7 cellular contexts compared by ENCODE assay signal in the genomic region with DNA sequence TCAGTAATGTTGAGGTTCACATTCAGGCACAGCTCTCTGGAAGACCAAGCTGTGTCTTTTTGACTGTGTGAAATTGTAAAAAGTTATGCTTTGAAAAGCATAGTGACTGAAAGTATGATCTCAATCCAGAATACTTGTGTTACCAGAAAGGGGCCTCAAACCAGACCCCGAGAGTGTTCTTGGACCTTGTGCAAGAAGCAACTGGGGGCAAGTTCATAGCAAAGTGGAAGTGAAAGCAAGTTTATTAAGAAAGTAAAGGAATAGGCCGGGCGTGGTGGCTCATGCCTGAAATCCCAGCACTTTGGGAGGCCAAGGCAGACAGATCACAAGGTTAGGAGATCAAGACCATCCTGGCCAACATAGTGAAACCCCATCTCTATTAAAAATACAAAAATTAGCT. TPM values are rescaled to one million over a fixed set of nuclear protein-coding genes. Genes with fewer than 3 reads are reported as not detected.
A peak's percentile ranks its signal among the peaks of the same experiment; 100 is the strongest.
DNase-seq lines count a peak whose midpoint lies in the region; ATAC-seq and TF ChIP-seq lines count a peak whose summit lies in the region.
"Not testable (repeated sequence)": the region's sequence is repeated elsewhere in the genome, so short reads cannot be mapped to it uniquely, and the experiment has no call there.

No MANE protein-coding gene starts in this region.

- not testable (repeated sequence) for H3K9me3 Mint-ChIP-seq in GM23338; activated naive CD8-positive, alpha-beta T cell treated with anti-CD3 and anti-CD28 coated beads, Interleukin-2, amount 50 U/mL, for 24 hours
- H3K9me3 Mint-ChIP-seq in activated CD4-positive, alpha-beta T cell treated with anti-CD3 and anti-CD28 coated beads, Interleukin-2, amount 10 ng/mL, durations not matched to agents 24 days and 14 days = peaks cover 11% of the 10 kb centered on the region

- not testable (repeated sequence) for H3K9me3 ChIP-seq in OCI-LY1 (ENCODE audit: low read length); esophagus squamous epithelium; muscle layer of colon (ENCODE audit: low read length)

- H3K4me2 ChIP-seq in GM23338 (peak overlapping the region; percentile 73), OCI-LY1 (ENCODE audit: low read length) (peak overlapping the region; percentile 88)

- not testable (repeated sequence) for H3F3A ChIP-seq in GM23338 (replicated peaks; ENCODE audit: low read depth); OCI-LY1 (ENCODE audit: insufficient read depth, low read length)

- 43 to 50% methylated on average over 3 of the region's 3 CpGs for WGBS in esophagus squamous epithelium, 2 donors

- H3K27me3 Mint-ChIP-seq in GM23338 (ENCODE audit: insufficient read depth, low read depth, poor library complexity) = peaks cover 12% of the 10 kb centered on the region
- H3K27me3 Mint-ChIP-seq in activated CD4-positive, alpha-beta T cell treated with anti-CD3 and anti-CD28 coated beads, Interleukin-2, amount 10 ng/mL, durations not matched to agents 24 days and 14 days; activated naive CD8-positive, alpha-beta T cell treated with anti-CD3 and anti-CD28 coated beads, Interleukin-2, amount 50 U/mL, for 24 hours: not testable (repeated sequence)

- TF ChIP-seq POLR2A in esophagus squamous epithelium (IDR thresholded peaks at IDR 0.05) = not testable (repeated sequence)

- not testable (repeated sequence) for H3K27me3 ChIP-seq in GM23338 (ENCODE audit: insufficient read depth); OCI-LY1 (ENCODE audit: insufficient read depth, low read length); esophagus squamous epithelium; muscle layer of colon (ENCODE audit: control insufficient read depth in 1 of 2, insufficient read depth in 2 of 2, low read length in 2 of 2)

- H3K4me1 Mint-ChIP-seq in GM23338 = peaks cover 59% of the 10 kb centered on the region
- peaks cover 65% of the 10 kb centered on the region for H3K4me1 Mint-ChIP-seq in activated CD4-positive, alpha-beta T cell treated with anti-CD3 and anti-CD28 coated beads, Interleukin-2, amount 10 ng/mL, durations not matched to agents 24 days and 14 days
- H3K4me1 Mint-ChIP-seq in activated naive CD8-positive, alpha-beta T cell treated with anti-CD3 and anti-CD28 coated beads, Interleukin-2, amount 50 U/mL, for 24 hours = peaks cover 68% of the 10 kb centered on the region

- H3K9ac ChIP-seq in OCI-LY1 (ENCODE audit: low read length) = peak overlapping the region; percentile 90; the same call in 1 of the 2 replicates
- not testable (repeated sequence) for H3K9ac ChIP-seq in muscle layer of colon (ENCODE audit: low read length)

- H3K36me3 Mint-ChIP-seq in GM23338 (ENCODE audit: low read depth) = peaks cover 40% of the 10 kb centered on the region
- peaks cover 42% of the 10 kb centered on the region for H3K36me3 Mint-ChIP-seq in activated CD4-positive, alpha-beta T cell treated with anti-CD3 and anti-CD28 coated beads, Interleukin-2, amount 10 ng/mL, durations not matched to agents 24 days and 14 days (ENCODE audit: low read depth)
- H3K36me3 Mint-ChIP-seq in activated naive CD8-positive, alpha-beta T cell treated with anti-CD3 and anti-CD28 coated beads, Interleukin-2, amount 50 U/mL, for 24 hours (ENCODE audit: low read depth) = peaks cover 45% of the 10 kb centered on the region

- not testable (repeated sequence) for DNase-seq in GM23338 (ENCODE audit: low spot score); activated naive CD8-positive, alpha-beta T cell treated with anti-CD3 and anti-CD28 coated beads, Interleukin-2, amount 50 U/mL, for 24 hours; esophagus squamous epithelium (lab: John Stamatoyannopoulos, UW)
- peak; percentile 72 for DNase-seq in activated CD4-positive, alpha-beta T cell treated with anti-CD3 and anti-CD28 coated beads, Interleukin-2, amount 10 ng/mL, durations not matched to agents 24 days and 14 days
- peak; percentile 52 for DNase-seq in stimulated activated CD8-positive, alpha-beta memory T cell treated with anti-CD3 and anti-CD28 coated beads, Interleukin-4, amount 100 ng/mL, for 48 hours

- H3K36me3 ChIP-seq in GM23338 (ENCODE audit: insufficient read depth); esophagus squamous epithelium: not testable (repeated sequence)
- H3K36me3 ChIP-seq in OCI-LY1 (ENCODE audit: insufficient read depth, low read length) = peaks cover 41% of the 10 kb centered on the region
- H3K36me3 ChIP-seq in muscle layer of colon (ENCODE audit: insufficient read depth, low read length) = peaks cover 21% of the 10 kb centered on the region

- not testable (repeated sequence) for H3K9me2 ChIP-seq in GM23338 (ENCODE audit: insufficient read depth); OCI-LY1 (ENCODE audit: low read depth, low read length)

- intact Hi-C loops in activated CD4-positive, alpha-beta T cell treated with anti-CD3 and anti-CD28 coated beads, Interleukin-2, amount 10 ng/mL, durations not matched to agents 24 days and 14 days (cut with micrococcal nuclease) = loop anchor here (2.0 kb wide), 1 partner anchor 22 kb away; no protein-coding TSS in a partner anchor
- intact Hi-C loops in esophagus squamous epithelium (cut with DNase I) = not testable (repeated sequence)

- H4K20me1 ChIP-seq in GM23338 (replicated peaks; ENCODE audit: insufficient read depth); OCI-LY1 (ENCODE audit: insufficient read depth, low read length): not testable (repeated sequence)

- H2AFZ ChIP-seq in GM23338; OCI-LY1 (ENCODE audit: low read length): not testable (repeated sequence)

- ATAC-seq in GM23338; activated naive CD8-positive, alpha-beta T cell treated with anti-CD3 and anti-CD28 coated beads, Interleukin-2, amount 50 U/mL, for 24 hours: not testable (repeated sequence)

- peaks cover 41% of the 10 kb centered on the region for H3K4me1 ChIP-seq in GM23338 (ENCODE audit: insufficient read depth)
- peaks cover 36% of the 10 kb centered on the region for H3K4me1 ChIP-seq in OCI-LY1 (ENCODE audit: insufficient read depth, low read length, severe bottlenecking)
- H3K4me1 ChIP-seq in esophagus squamous epithelium = peaks cover 39 to 100% (median 60%) of the 10 kb centered on the region in 3 donors
- H3K4me1 ChIP-seq in muscle layer of colon (ENCODE audit: insufficient read depth, low read length) = peaks cover 54% of the 10 kb centered on the region

- 0 out of 2 replicates have a peak overlapping the region, but pooled peaks have one; percentile 64 for H3K27ac ChIP-seq in GM23338 (ENCODE audit: low read depth)
- H3K27ac ChIP-seq in OCI-LY1 (ENCODE audit: low read depth, low read length, poor library complexity, severe bottlenecking) = peak overlapping the region; percentile 88
- H3K27ac ChIP-seq in esophagus squamous epithelium = peak overlapping the region; percentile 95 to 99 (median 96)
- peak overlapping the region; percentile 96 for H3K27ac ChIP-seq in muscle layer of colon (ENCODE audit: low read depth, low read length)

- not testable (repeated sequence) for H3K4me3 ChIP-seq in GM23338
- peak overlapping the region; percentile 77 for H3K4me3 ChIP-seq in OCI-LY1 (ENCODE audit: low read depth, low read length, poor library complexity, severe bottlenecking)
- H3K4me3 ChIP-seq in esophagus squamous epithelium = peak overlapping the region in 2 of 4 donors; percentile 64 to 76
- peak overlapping the region in 1 of 2 donors; percentile 86 for H3K4me3 ChIP-seq in muscle layer of colon (ENCODE audit: low read depth in 1 of 2, low read length in 2 of 2)

- H3K4me3 Mint-ChIP-seq in GM23338 = not testable (repeated sequence)
- H3K4me3 Mint-ChIP-seq in activated CD4-positive, alpha-beta T cell treated with anti-CD3 and anti-CD28 coated beads, Interleukin-2, amount 10 ng/mL, durations not matched to agents 24 days and 14 days = peak overlapping the region; percentile 93
- peak overlapping the region; percentile 96 for H3K4me3 Mint-ChIP-seq in activated naive CD8-positive, alpha-beta T cell treated with anti-CD3 and anti-CD28 coated beads, Interleukin-2, amount 50 U/mL, for 24 hours

- TF ChIP-seq CTCF in GM23338 (conservative IDR thresholded peaks at IDR 0.05; ENCODE audit: low read depth in 2 of 2); OCI-LY1 (IDR thresholded peaks at IDR 0.05; ENCODE audit: low read length); esophagus squamous epithelium (IDR thresholded peaks at IDR 0.05): not testable (repeated sequence)

- H3K27ac Mint-ChIP-seq in GM23338 = not testable (repeated sequence)
- H3K27ac Mint-ChIP-seq in activated CD4-positive, alpha-beta T cell treated with anti-CD3 and anti-CD28 coated beads, Interleukin-2, amount 10 ng/mL, durations not matched to agents 24 days and 14 days = peak overlapping the region; percentile 97
- H3K27ac Mint-ChIP-seq in activated naive CD8-positive, alpha-beta T cell treated with anti-CD3 and anti-CD28 coated beads, Interleukin-2, amount 50 U/mL, for 24 hours = peak overlapping the region; percentile 94

- H3K79me2 ChIP-seq in GM23338 (replicated peaks; ENCODE audit: insufficient read depth) = peaks cover 17% of the 10 kb centered on the region
- H3K79me2 ChIP-seq in OCI-LY1 (ENCODE audit: insufficient read depth, low read length) = peaks cover 20% of the 10 kb centered on the region

RNA-seq across cellular contexts. Expression of gene DGLUCY, which starts 2.5 kb away (rescaled TPM):
- total RNA-seq in GM23338 (2014; rRNA removed; shearing (Covaris generic)) = 26.2 and 31.6 TPM in 2 replicates
- 14.0 and 14.6 TPM in 2 replicates for polyA plus RNA-seq in GM23338 (2016; fragmentation: Nextera tagmentation; extraction: Ambion mirVana)
- 28.1 and 30.1 TPM in 2 replicates for total RNA-seq in activated CD4-positive, alpha-beta T cell treated with anti-CD3 and anti-CD28 coated beads, Interleukin-2, amount 10 ng/mL, durations not matched to agents 24 days and 14 days
- 10 to 100 TPM; 32.6 to 51.3 (median 38.9) TPM for total RNA-seq in esophagus squamous epithelium

RNA-seq across cellular contexts. Expression of gene RPS6KA5, which starts 56.0 kb away (rescaled TPM):
- total RNA-seq in GM23338 (2014; rRNA removed; shearing (Covaris generic)) = 2.0 and 2.1 TPM in 2 replicates
- 2.1 and 2.4 TPM in 2 replicates for polyA plus RNA-seq in GM23338 (2016; fragmentation: Nextera tagmentation; extraction: Ambion mirVana)
- 13.5 and 13.8 TPM in 2 replicates for total RNA-seq in activated CD4-positive, alpha-beta T cell treated with anti-CD3 and anti-CD28 coated beads, Interleukin-2, amount 10 ng/mL, durations not matched to agents 24 days and 14 days
- 10 to 100 TPM in 1 of 4 donors, 1 to 10 TPM in 3; 3.1 to 10.5 (median 8.1) TPM for total RNA-seq in esophagus squamous epithelium
